ENCODE assay signal across 9 cellular contexts in genomic region chr1:31587720-31588423, GRCh38. TPM values are rescaled to one million over a fixed set of nuclear protein-coding genes. Genes with fewer than 3 reads are reported as not detected.
A peak's percentile ranks its signal among the peaks of the same experiment; 100 is the strongest.
DNase-seq lines count a peak whose midpoint lies in the region; ATAC-seq, FAIRE-seq and TF ChIP-seq lines count a peak whose summit lies in the region.
"Had no signal": no experiment of that assay in that cellular context is flagged by ENCODE, and none has a peak within 500 bp of the region (broad histone marks: within the 10 kb centered on the region; RNA-seq: fewer than 3 reads in every experiment).

No MANE protein-coding gene starts in this region.

- TF ChIP-seq CTCF in AG04449 (IDR thresholded peaks at IDR 0.05; ENCODE audit: insufficient read depth, low read length, missing control alignments) (peak; percentile 83), gastroesophageal sphincter (IDR thresholded peaks at IDR 0.05) (peak in 3 of 4 experiments; percentile 64 to 67 (median 66))

- peak; percentile 71 for ATAC-seq in activated T-cell treated with anti-CD3 and anti-CD28 coated beads, Interleukin-2, amount 50 U/mL, for 4 hours
- peak; percentile 47 for ATAC-seq in gastroesophageal sphincter
- ATAC-seq in HG03159 (IDR thresholded peaks at IDR 0.05; ENCODE audit: unreplicated experiment) = no peak
- ATAC-seq in GM18873 (IDR thresholded peaks at IDR 0.05; ENCODE audit: low FRiP score, unreplicated experiment) = no peak

- TF ChIP-seq POLR2A in GM12892 (IDR thresholded peaks at IDR 0.05; ENCODE audit: low read depth, low read length) (no peak), gastroesophageal sphincter (IDR thresholded peaks at IDR 0.05) (peak in 1 of 2 donors; percentile 8)

- H3K27me3 ChIP-seq in NT2/D1 (ENCODE audit: insufficient read depth, insufficient read length) (peaks cover 3% of the 10 kb centered on the region), gastroesophageal sphincter (no peaks in the 10 kb centered on the region)

- H3K36me3 Mint-ChIP-seq in activated T-cell treated with anti-CD3 and anti-CD28 coated beads, Interleukin-2, amount 50 U/mL, for 4 hours (ENCODE audit: insufficient read depth) = no peaks in the 10 kb centered on the region

- H3K4me1 Mint-ChIP-seq in activated T-cell treated with anti-CD3 and anti-CD28 coated beads, Interleukin-2, amount 50 U/mL, for 4 hours (ENCODE audit: low read depth) = no peaks in the 10 kb centered on the region

- H3K4me3 Mint-ChIP-seq in activated T-cell treated with anti-CD3 and anti-CD28 coated beads, Interleukin-2, amount 50 U/mL, for 4 hours = no peak overlapping the region

- H3K9me3 Mint-ChIP-seq in activated T-cell treated with anti-CD3 and anti-CD28 coated beads, Interleukin-2, amount 50 U/mL, for 4 hours = no peaks in the 10 kb centered on the region

- TF ChIP-seq EP300 in gastroesophageal sphincter (IDR thresholded peaks at IDR 0.05) = no peak

- DNase-seq in AG04449 (ENCODE audit: low read depth, low spot score) (no peak), GM12892 (ENCODE audit: insufficient read length) (peak; percentile 68), NT2/D1 (ENCODE audit: low read depth, low spot score) (peak; percentile 57), posterior cingulate gyrus (peak in 6 of 10 donors; percentile 30 to 83 (median 40))
- peak; percentile 32 for DNase-seq in activated T-cell treated with anti-CD3 and anti-CD28 coated beads, Interleukin-2, amount 50 U/mL, for 4 hours

- H3K4me1 ChIP-seq in NT2/D1 (ENCODE audit: insufficient read depth, insufficient read length) = peaks cover 13% of the 10 kb centered on the region
- H3K4me1 ChIP-seq in gastroesophageal sphincter = peaks cover 0 to 80% (median 44%) of the 10 kb centered on the region in 3 donors
- H3K4me1 ChIP-seq: HAP-1 had no signal

- WGBS in gastroesophageal sphincter (ENCODE audit: low coverage in 1 of 2), 2 donors = 63% methylated on average over 9 of the region's 14 CpGs; no CpG with 5 or more reads in 1 of the 2 donors

- intact Hi-C loops in posterior cingulate gyrus (cut with DNase I) = no loop called here

- H3K27ac ChIP-seq in gastroesophageal sphincter = peak overlapping the region; percentile 83 to 97 (median 93)

- peak; percentile 71 for FAIRE-seq in GM12892 (lab: Jason Lieb, UNC)

- CTCF ChIA-PET in AG04449 (lab: Yijun Ruan, JAX) = interaction anchor here (0.8 to 15.8 kb wide), 8 partner anchors 9 to 201 kb away, joined by 3 to 327 read pairs (median 4); no protein-coding TSS in a partner anchor

- H3K4me3 ChIP-seq in AG04449 (ENCODE audit: low read depth, low read length) (no peak overlapping the region), NT2/D1 (ENCODE audit: insufficient read length, low read depth) (no peak overlapping the region), gastroesophageal sphincter (no peak overlapping the region)
- H3K4me3 ChIP-seq: HAP-1 had no signal

- peak overlapping the region; percentile 38 for H3K9ac ChIP-seq in NT2/D1 (ENCODE audit: insufficient read length, low read depth)

- peaks cover 39% of the 10 kb centered on the region for H3K27me3 Mint-ChIP-seq in activated T-cell treated with anti-CD3 and anti-CD28 coated beads, Interleukin-2, amount 50 U/mL, for 4 hours (ENCODE audit: low read depth)

- H3K36me3 ChIP-seq in NT2/D1 (ENCODE audit: insufficient read depth, insufficient read length, low read length) (peaks cover 37% of the 10 kb centered on the region), gastroesophageal sphincter (peaks cover 0 to 41% of the 10 kb centered on the region in 2 donors)
- H3K36me3 ChIP-seq: HAP-1 had no signal

- H3K9me3 ChIP-seq in NT2/D1 (ENCODE audit: insufficient read depth, low read length) = no peaks in the 10 kb centered on the region
- H3K9me3 ChIP-seq in gastroesophageal sphincter = no peaks in the 10 kb centered on the region
- H3K9me3 ChIP-seq: HAP-1 had no signal

- POLR2A ChIA-PET in AG04449 (lab: Yijun Ruan, JAX) = no interaction called here

RNA-seq across cellular contexts. Expression of gene TINAGL1, which starts 11.6 kb away (rescaled TPM):
- 0.13 TPM for polyA plus RNA-seq in GM12892 (2012; ENCODE audit: missing spikeins)
- under 1 TPM in 2 of 3 donors, not detected in 1; 0.18 to 0.38 TPM for total RNA-seq in activated T-cell treated with anti-CD3 and anti-CD28 coated beads, Interleukin-2, amount 50 U/mL, for 4 hours
- 100 to 1,000 TPM; 152 to 368 (median 248) TPM for total RNA-seq in gastroesophageal sphincter

RNA-seq across cellular contexts. Expression of gene HCRTR1, which starts 29.6 kb away (rescaled TPM):
- polyA plus RNA-seq in GM12892 (2012; ENCODE audit: missing spikeins) = not detected
- total RNA-seq in activated T-cell treated with anti-CD3 and anti-CD28 coated beads, Interleukin-2, amount 50 U/mL, for 4 hours = not detected
- under 1 TPM in 3 of 4 donors, not detected in 1; 0.23 to 0.82 (median 0.67) TPM for total RNA-seq in gastroesophageal sphincter

RNA-seq across cellular contexts. Expression of gene PEF1, which starts 56.8 kb away (rescaled TPM):
- 47.0 TPM for polyA plus RNA-seq in GM12892 (2012; ENCODE audit: missing spikeins)
- total RNA-seq in activated T-cell treated with anti-CD3 and anti-CD28 coated beads, Interleukin-2, amount 50 U/mL, for 4 hours = 10 to 100 TPM; 67.0 to 73.9 (median 71.5) TPM
- total RNA-seq in gastroesophageal sphincter = 100 to 1,000 TPM in 1 of 4 donors, 10 to 100 TPM in 3; 71.3 to 109 (median 88.7) TPM

Comparison
In these comparisons a context has a peak if more than half of its experiments do, and no peak if none do; other contexts are left out.
1. ATAC-seq: peak in activated T-cell treated with anti-CD3 and anti-CD28 coated beads, Interleukin-2, amount 50 U/mL, for 4 hours (2 of 2) and gastroesophageal sphincter (single experiment); none in HG03159 (single experiment) and GM18873 (single experiment).
2. RNA of gene TINAGL1, which starts 11.6 kb away (total RNA-seq): 152 to 368 TPM in gastroesophageal sphincter; 0.18 to 0.38 TPM in activated T-cell treated with anti-CD3 and anti-CD28 coated beads, Interleukin-2, amount 50 U/mL, for 4 hours; every median in the first group is over 100 times any median in the second.